Comparison of ENCODE assay signal across 11 cellular contexts in the genomic region with DNA sequence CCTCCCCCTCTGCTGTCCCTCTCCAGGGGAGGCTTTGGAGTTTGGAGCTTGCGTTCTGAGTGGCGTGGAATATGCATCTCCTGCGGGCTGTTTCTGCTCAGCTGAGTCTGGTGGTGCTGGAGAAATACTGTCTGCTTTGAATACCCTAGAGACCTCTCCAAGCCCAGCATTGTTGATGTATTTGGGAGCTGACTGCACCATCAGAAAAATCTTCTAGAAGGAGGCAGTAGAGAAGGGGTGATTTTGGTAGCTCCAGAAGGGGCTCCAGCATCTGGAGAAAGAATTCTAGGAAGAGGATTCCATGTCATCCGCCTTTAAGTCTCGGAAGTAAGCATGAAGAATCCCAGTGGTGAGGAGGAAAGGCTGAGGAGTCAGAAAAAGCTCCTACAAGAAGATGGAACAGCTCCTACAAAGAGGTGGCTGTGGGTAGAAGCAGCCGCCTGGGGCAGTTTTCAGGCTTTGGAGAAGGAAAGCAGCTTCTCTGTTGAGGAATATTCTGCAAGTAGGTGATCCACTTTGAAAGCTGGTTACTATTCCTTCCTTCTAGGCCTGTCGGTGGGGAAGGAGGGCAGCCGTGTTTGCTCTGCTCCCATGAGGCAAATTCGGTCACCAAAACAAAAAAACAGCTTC. TPM values are rescaled to one million over a fixed set of nuclear protein-coding genes. Genes with fewer than 3 reads are reported as not detected.
DNase-seq lines count a peak whose midpoint lies in the region; ATAC-seq and TF ChIP-seq lines count a peak whose summit lies in the region.
"Had no signal": no experiment of that assay in that cellular context is flagged by ENCODE, and none has a peak within 500 bp of the region (broad histone marks: within the 10 kb centered on the region; RNA-seq: fewer than 3 reads in every experiment).

No MANE protein-coding gene starts in this region.

- TF ChIP-seq CTCF in dorsolateral prefrontal cortex (IDR thresholded peaks at IDR 0.05 in 54 of 56, conservative IDR thresholded peaks at IDR 0.05 in 2 of 56; ENCODE audit: low read depth in 1 of 56, partially characterized antibody in 56 of 56) (no peak), nephron (IDR thresholded peaks at IDR 0.05; ENCODE audit: unreplicated experiment in 3 of 3) (no peak), transverse colon (IDR thresholded peaks at IDR 0.05) (no peak)

- H3K9me3 ChIP-seq in transverse colon (no peaks in the 10 kb centered on the region), GM23248 (ENCODE audit: low read depth) (no peaks in the 10 kb centered on the region)
- H3K9me3 ChIP-seq: SK-N-SH had no signal

- peaks cover 92% of the 10 kb centered on the region for H3K79me2 ChIP-seq in GM23248 (ENCODE audit: insufficient read depth)

- intact Hi-C loops in activated CD4-positive, alpha-beta T cell treated with anti-CD3 and anti-CD28 coated beads for 36 hours (cut with DNase I, micrococcal nuclease) = loop anchor here in 1 of 2 experiments (10.0 kb wide), 2 partner anchors 503 to 807 kb away; a partner anchor contains a TSS
- intact Hi-C loops in dorsolateral prefrontal cortex (cut with DNase I) = no loop called here
- intact Hi-C loops in transverse colon (cut with DNase I; ENCODE audit: low total_unique reads) = no loop called here

- no peak overlapping the region for H3K4me2 ChIP-seq in GM23248 (ENCODE audit: unreplicated experiment)
- H3K4me2 ChIP-seq: SK-N-SH had no signal

- H3K36me3 Mint-ChIP-seq in activated CD4-positive, alpha-beta T cell treated with anti-CD3 and anti-CD28 coated beads for 36 hours (ENCODE audit: low read depth) = peaks cover 19% of the 10 kb centered on the region
- H3K36me3 Mint-ChIP-seq in nephron (ENCODE audit: low read depth) = peaks cover 33% of the 10 kb centered on the region

- no peaks in the 10 kb centered on the region for H3K27me3 Mint-ChIP-seq in activated CD4-positive, alpha-beta T cell treated with anti-CD3 and anti-CD28 coated beads for 36 hours
- H3K27me3 Mint-ChIP-seq in nephron (ENCODE audit: low read depth) = no peaks in the 10 kb centered on the region

- CTCF ChIA-PET in activated CD4-positive, alpha-beta T cell treated with anti-CD3 and anti-CD28 coated beads for 36 hours (lab: Charles Lee) = interaction anchor here (0.6 to 3.5 kb wide), 17 partner anchors 8 to 383 kb away, joined by 3 to 14 read pairs (median 5); a partner anchor contains a TSS

- DNase-seq in activated CD4-positive, alpha-beta T cell treated with anti-CD3 and anti-CD28 coated beads for 36 hours = no peak
- no peak for DNase-seq in activated CD4-positive, alpha-beta T cell treated with anti-CD3 and anti-CD28 coated beads for 4 hours
- peak in 2 of 10 donors; percentile 6 to 13 for DNase-seq in dorsolateral prefrontal cortex
- DNase-seq in transverse colon = no peak
- no peak for DNase-seq in NCI-H1048 (lab: John Stamatoyannopoulos, UW)
- no peak for DNase-seq in GM23248
- DNase-seq in H4 (ENCODE audit: low spot score) = no peak
- DNase-seq: activated CD8-positive, alpha-beta memory T cell treated with anti-CD3 and anti-CD28 coated beads for 24 hours; NCI-H510A treated with DMSO at 0.1 percent for 48 hours; SK-N-SH had no signal

- H3K9me3 Mint-ChIP-seq in activated CD4-positive, alpha-beta T cell treated with anti-CD3 and anti-CD28 coated beads for 36 hours (ENCODE audit: low read depth) = no peaks in the 10 kb centered on the region
- H3K9me3 Mint-ChIP-seq in nephron = no peaks in the 10 kb centered on the region

- H3K4me1 ChIP-seq in transverse colon (peaks cover 74 to 94% (median 94%) of the 10 kb centered on the region in 4 donors), GM23248 (ENCODE audit: insufficient read depth) (peaks cover 25% of the 10 kb centered on the region)

- WGBS in transverse colon (ENCODE audit: low coverage in 1 of 2), 2 donors = 44 to 50% methylated on average over 5 to 9 of the region's 9 CpGs
- WGBS in GM23248 (ENCODE audit: low coverage in 1 of 2, low lambda C conversion rate in 2 of 2, missing lambda C conversion rate in 2 of 2), 2 experiments = 93 to 94% methylated on average over 9 of the region's 9 CpGs

- H3K9ac ChIP-seq in GM23248 = no peak overlapping the region
- H3K9ac ChIP-seq: SK-N-SH had no signal

- POLR2A ChIA-PET in activated CD4-positive, alpha-beta T cell treated with anti-CD3 and anti-CD28 coated beads for 36 hours (lab: Charles Lee) = interaction anchor here (1.0 to 1.1 kb wide), 3 partner anchors 9 to 19 kb away, joined by 4 to 5 read pairs (median 4); a partner anchor contains a TSS

- no peak overlapping the region for H2AFZ ChIP-seq in GM23248

- H3K27ac Mint-ChIP-seq in activated CD4-positive, alpha-beta T cell treated with anti-CD3 and anti-CD28 coated beads for 36 hours = peak overlapping the region; percentile 30
- peak overlapping the region; percentile 85 to 90 (median 88) for H3K27ac Mint-ChIP-seq in nephron

- H3K4me3 ChIP-seq in dorsolateral prefrontal cortex (no peak overlapping the region), transverse colon (no peak overlapping the region), GM23248 (no peak overlapping the region)

- no peak for TF ChIP-seq EP300 in transverse colon (IDR thresholded peaks at IDR 0.05; ENCODE audit: low read depth)

- peaks cover 75% of the 10 kb centered on the region for H3K4me1 Mint-ChIP-seq in activated CD4-positive, alpha-beta T cell treated with anti-CD3 and anti-CD28 coated beads for 36 hours
- peaks cover 56% of the 10 kb centered on the region for H3K4me1 Mint-ChIP-seq in nephron

- in situ Hi-C loops in transverse colon (cut with MboI; ENCODE audit: low pct_ligation_motif_present in 1 of 4, low pct_unique_long_range_greater_than_20kb in 1 of 4, low sequenced_read_pairs in 3 of 4) = no loop called here
- in situ Hi-C loops in GM23248 (cut with MboI) = no loop called here

- TF ChIP-seq POLR2A in transverse colon (IDR thresholded peaks at IDR 0.05) = no peak

- peaks cover 35% of the 10 kb centered on the region for H3F3A ChIP-seq in GM23248 (ENCODE audit: insufficient read depth)

- H3K4me3 Mint-ChIP-seq in activated CD4-positive, alpha-beta T cell treated with anti-CD3 and anti-CD28 coated beads for 36 hours = no peak overlapping the region
- peak overlapping the region in 1 of 3 experiments; percentile 53 for H3K4me3 Mint-ChIP-seq in nephron

- H3K27me3 ChIP-seq in dorsolateral prefrontal cortex = no peaks in the 10 kb centered on the region
- H3K27me3 ChIP-seq in transverse colon = no peaks in the 10 kb centered on the region
- H3K27me3 ChIP-seq in GM23248 (replicated peaks; ENCODE audit: insufficient read depth) = no peaks in the 10 kb centered on the region

- no peaks in the 10 kb centered on the region for H4K20me1 ChIP-seq in GM23248 (ENCODE audit: insufficient read depth)

- peak overlapping the region in 52 of 59 donors; percentile 3 to 84 (median 62) for H3K27ac ChIP-seq in dorsolateral prefrontal cortex
- peak overlapping the region; percentile 71 to 95 (median 92) for H3K27ac ChIP-seq in transverse colon
- H3K27ac ChIP-seq in GM23248 = no peak overlapping the region

- H3K9me2 ChIP-seq in GM23248 (ENCODE audit: insufficient read depth) = no peaks in the 10 kb centered on the region
- H3K9me2 ChIP-seq: SK-N-SH had no signal

- H3K36me3 ChIP-seq in transverse colon (no peaks in the 10 kb centered on the region), GM23248 (ENCODE audit: low read depth) (no peaks in the 10 kb centered on the region)

- no peak for ATAC-seq in activated CD4-positive, alpha-beta T cell treated with anti-CD3 and anti-CD28 coated beads for 36 hours

RNA-seq across cellular contexts. Expression of a gene that starts 9.7 kb away (rescaled TPM):
- 10 to 100 TPM; 17.7 to 26.4 TPM for total RNA-seq in activated CD4-positive, alpha-beta T cell treated with anti-CD3 and anti-CD28 coated beads for 36 hours
- total RNA-seq in dorsolateral prefrontal cortex (10 to 100 TPM; 22.2 to 78.4 (median 49.7) TPM), transverse colon (100 to 1,000 TPM in 3 of 4 donors, 10 to 100 TPM in 1; 99.5 to 302 (median 151) TPM)
- total RNA-seq in GM23248 (2014; rRNA removed; shearing (Covaris generic)) = 6.4 and 7.1 TPM in 2 replicates
- 7.4 and 7.5 TPM in 2 replicates for polyA plus RNA-seq in GM23248 (2016; fragmentation: Nextera tagmentation; extraction: Ambion mirVana)
- 4.3 and 5.0 TPM in 2 replicates for total RNA-seq in H4 (2014; rRNA removed; shearing (Covaris generic))
